ENCODE assay signal across 8 cellular contexts in the genomic region with DNA sequence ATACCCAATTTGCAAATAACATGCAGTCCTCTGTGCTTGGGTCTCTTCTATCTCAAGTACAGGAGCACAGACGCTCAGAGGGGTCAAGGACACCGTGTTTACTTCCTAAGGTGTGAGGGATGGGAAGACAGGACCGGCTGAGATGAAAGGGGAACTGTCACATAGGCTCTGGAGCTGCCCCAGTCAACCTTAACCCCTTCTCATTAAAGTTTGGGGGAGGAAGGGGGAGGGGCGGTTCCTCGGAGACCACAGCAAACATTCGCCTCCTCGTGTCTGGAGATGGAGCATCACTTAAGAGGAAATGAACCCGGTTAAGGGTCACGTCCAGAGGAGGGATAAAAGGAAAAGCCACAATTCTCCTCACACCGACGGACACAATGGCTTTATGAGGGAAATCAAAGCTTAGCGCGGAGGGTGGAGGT. TPM values are rescaled to one million over a fixed set of nuclear protein-coding genes. Genes with fewer than 3 reads are reported as not detected.
DNase-seq lines count a peak whose midpoint lies in the region; ATAC-seq, FAIRE-seq and TF ChIP-seq lines count a peak whose summit lies in the region.

No MANE protein-coding gene starts in this region.

- intact Hi-C loops in activated T-helper 2 cell treated with anti-CD3 and anti-CD28 coated beads, Interferon-gamma antibody, Interleukin-2, Interleukin-4, amounts not matched to agents 10 μg/mL and 5 μg/mL and 100 μg/mL, durations not matched to agents 14 hours and 24 hours and 36 hours (cut with micrococcal nuclease): loop anchor here (5.0 kb wide), 1 partner anchor 52 kb away; no protein-coding TSS in a partner anchor

- peak overlapping the region; percentile 76 for H3K4me3 Mint-ChIP-seq in activated T-helper 2 cell treated with anti-CD3 and anti-CD28 coated beads, Interferon-gamma antibody, Interleukin-2, Interleukin-4, amounts not matched to agents 10 μg/mL and 5 μg/mL and 100 μg/mL, durations not matched to agents 14 hours and 24 hours and 36 hours (ENCODE audit: low read depth)
- peak overlapping the region; percentile 83 to 85 for H3K4me3 Mint-ChIP-seq in stimulated activated naive B cell treated with anti-CD40 and anti-IgM and Interleukin-4, amounts not matched to agents 10 μg/mL and 1 μg/mL and 100 μg/mL, for 72 hours

- H3K4me1 Mint-ChIP-seq in activated T-helper 2 cell treated with anti-CD3 and anti-CD28 coated beads, Interferon-gamma antibody, Interleukin-2, Interleukin-4, amounts not matched to agents 10 μg/mL and 5 μg/mL and 100 μg/mL, durations not matched to agents 14 hours and 24 hours and 36 hours (ENCODE audit: low read depth): peaks cover 9% of the 10 kb centered on the region
- H3K4me1 Mint-ChIP-seq in stimulated activated naive B cell treated with anti-CD40 and anti-IgM and Interleukin-4, amounts not matched to agents 10 μg/mL and 1 μg/mL and 100 μg/mL, for 72 hours: peaks cover 11 to 14% of the 10 kb centered on the region in 2 donors

- no peak for FAIRE-seq in RCC 7860 (lab: Jason Lieb, UNC)

- no peaks in the 10 kb centered on the region for H3K9me3 Mint-ChIP-seq in activated T-helper 2 cell treated with anti-CD3 and anti-CD28 coated beads, Interferon-gamma antibody, Interleukin-2, Interleukin-4, amounts not matched to agents 10 μg/mL and 5 μg/mL and 100 μg/mL, durations not matched to agents 14 hours and 24 hours and 36 hours
- no peaks in the 10 kb centered on the region for H3K9me3 Mint-ChIP-seq in stimulated activated naive B cell treated with anti-CD40 and anti-IgM and Interleukin-4, amounts not matched to agents 10 μg/mL and 1 μg/mL and 100 μg/mL, for 72 hours

- H3K36me3 Mint-ChIP-seq in activated T-helper 2 cell treated with anti-CD3 and anti-CD28 coated beads, Interferon-gamma antibody, Interleukin-2, Interleukin-4, amounts not matched to agents 10 μg/mL and 5 μg/mL and 100 μg/mL, durations not matched to agents 14 hours and 24 hours and 36 hours (ENCODE audit: low read depth): no peaks in the 10 kb centered on the region
- H3K36me3 Mint-ChIP-seq in stimulated activated naive B cell treated with anti-CD40 and anti-IgM and Interleukin-4, amounts not matched to agents 10 μg/mL and 1 μg/mL and 100 μg/mL, for 72 hours: no peaks in the 10 kb centered on the region

- no peak overlapping the region for H3K27ac Mint-ChIP-seq in activated T-helper 2 cell treated with anti-CD3 and anti-CD28 coated beads, Interferon-gamma antibody, Interleukin-2, Interleukin-4, amounts not matched to agents 10 μg/mL and 5 μg/mL and 100 μg/mL, durations not matched to agents 14 hours and 24 hours and 36 hours
- no peak overlapping the region for H3K27ac Mint-ChIP-seq in stimulated activated naive B cell treated with anti-CD40 and anti-IgM and Interleukin-4, amounts not matched to agents 10 μg/mL and 1 μg/mL and 100 μg/mL, for 72 hours

- DNase-seq in NCI-H2171 treated with DMSO at 0.1 percent for 48 hours (lab: John Stamatoyannopoulos, UW): peak; percentile 21
- no peak for DNase-seq in NCI-H2171 (lab: John Stamatoyannopoulos, UW)
- DNase-seq in activated T-helper 2 cell treated with anti-CD3 and anti-CD28 coated beads, Interferon-gamma antibody, Interleukin-2, Interleukin-4, amounts not matched to agents 10 μg/mL and 5 μg/mL and 100 μg/mL, durations not matched to agents 14 hours and 24 hours and 36 hours (ENCODE audit: low spot score): no peak
- DNase-seq in iPS-NIHi11 (ENCODE audit: low spot score): peak; percentile 53
- no peak for DNase-seq in stimulated activated naive B cell treated with anti-CD40 and anti-IgM and Interleukin-4, amounts not matched to agents 10 μg/mL and 1 μg/mL and 100 μg/mL, for 72 hours
- no peak for DNase-seq in RCC 7860 (ENCODE audit: low spot score)

- no peak for TF ChIP-seq POLR2A in GM18505 (IDR thresholded peaks at IDR 0.05; ENCODE audit: borderline replicate concordance, extremely low read depth, insufficient read depth, insufficient read length)

- peak in 1 of 2 donors; percentile 20 for ATAC-seq in stimulated activated naive B cell treated with anti-CD40 and anti-IgM and Interleukin-4, amounts not matched to agents 10 μg/mL and 1 μg/mL and 100 μg/mL, for 72 hours (replicated peaks)
- ATAC-seq in GM18505 (IDR thresholded peaks at IDR 0.05; ENCODE audit: unreplicated experiment) (no peak), GM19463 (IDR thresholded peaks at IDR 0.05; ENCODE audit: unreplicated experiment) (no peak)

- H3K27me3 Mint-ChIP-seq in activated T-helper 2 cell treated with anti-CD3 and anti-CD28 coated beads, Interferon-gamma antibody, Interleukin-2, Interleukin-4, amounts not matched to agents 10 μg/mL and 5 μg/mL and 100 μg/mL, durations not matched to agents 14 hours and 24 hours and 36 hours (ENCODE audit: low read depth): peaks cover 72% of the 10 kb centered on the region
- peaks cover 44 to 56% of the 10 kb centered on the region in 2 donors for H3K27me3 Mint-ChIP-seq in stimulated activated naive B cell treated with anti-CD40 and anti-IgM and Interleukin-4, amounts not matched to agents 10 μg/mL and 1 μg/mL and 100 μg/mL, for 72 hours

RNA-seq across cellular contexts. Expression of a gene that starts 1.1 kb away (rescaled TPM):
- total RNA-seq in activated T-helper 2 cell treated with anti-CD3 and anti-CD28 coated beads, Interferon-gamma antibody, Interleukin-2, Interleukin-4, amounts not matched to agents 10 μg/mL and 5 μg/mL and 100 μg/mL, durations not matched to agents 14 hours and 24 hours and 36 hours: 8.3 and 8.6 TPM in 2 replicates

Comparison
In these comparisons a context has a peak if more than half of its experiments do, and no peak if none do; other contexts are left out.
1. DNase-seq: peak in NCI-H2171 treated with DMSO at 0.1 percent for 48 hours (single experiment) and iPS-NIHi11 (single experiment); none in NCI-H2171 (single experiment), activated T-helper 2 cell treated with anti-CD3 and anti-CD28 coated beads, Interferon-gamma antibody, Interleukin-2, Interleukin-4, amounts not matched to agents 10 μg/mL and 5 μg/mL and 100 μg/mL, durations not matched to agents 14 hours and 24 hours and 36 hours (single experiment), stimulated activated naive B cell treated with anti-CD40 and anti-IgM and Interleukin-4, amounts not matched to agents 10 μg/mL and 1 μg/mL and 100 μg/mL, for 72 hours (single experiment) and RCC 7860 (single experiment).